In genomic region chr10:16470747-16471146, GRCh38 we compare ENCODE assay signal across 17 cellular contexts. TPM values are rescaled to one million over a fixed set of nuclear protein-coding genes. Genes with fewer than 3 reads are reported as not detected.
A peak's percentile ranks its signal among the peaks of the same experiment; 100 is the strongest.
DNase-seq lines count a peak whose midpoint lies in the region; ATAC-seq lines count a peak whose summit lies in the region.
"Had no signal": no experiment of that assay in that cellular context is flagged by ENCODE, and none has a peak within 500 bp of the region (broad histone marks: within the 10 kb centered on the region; RNA-seq: fewer than 3 reads in every experiment).

No MANE protein-coding gene starts in this region.

- POLR2A ChIA-PET in activated CD4-positive, alpha-beta memory T cell treated with anti-CD3 and anti-CD28 coated beads, Interleukin-2, amount 10 ng/mL, durations not matched to agents 7 days and 5 days (lab: Charles Lee): no interaction called here

- H3K27me3 Mint-ChIP-seq in activated CD4-positive, alpha-beta memory T cell treated with anti-CD3 and anti-CD28 coated beads, Interleukin-2, amount 10 ng/mL, durations not matched to agents 7 days and 5 days: no peaks in the 10 kb centered on the region

- H3K36me3 Mint-ChIP-seq in activated CD4-positive, alpha-beta memory T cell treated with anti-CD3 and anti-CD28 coated beads, Interleukin-2, amount 10 ng/mL, durations not matched to agents 7 days and 5 days (ENCODE audit: low read depth): peaks cover 11% of the 10 kb centered on the region

- peak; percentile 53 for DNase-seq in activated CD4-positive, alpha-beta T cell treated with anti-CD3 and anti-CD28 coated beads for 48 hours
- no peak for DNase-seq in activated CD4-positive, alpha-beta T cell treated with anti-CD3 and anti-CD28 coated beads, Interleukin-2, amount 50 U/mL, for 1 hour
- peak; percentile 27 for DNase-seq in activated CD4-positive, alpha-beta memory T cell treated with anti-CD3 and anti-CD28 coated beads, Interleukin-2, amount 10 ng/mL, durations not matched to agents 7 days and 5 days
- DNase-seq in lung microvascular endothelial cell (ENCODE audit: low read depth in 2 of 2) (peak; percentile 31 to 81), SHP77 treated with DMSO at 0.1 percent for 48 hours (lab: John Stamatoyannopoulos, UW) (no peak), HCEC 1CT (no peak)
- peak; percentile 11 for DNase-seq in stimulated activated CD8-positive, alpha-beta memory T cell treated with anti-CD3 and anti-CD28 coated beads, Interleukin-4, amount 100 ng/mL, for 24 hours (ENCODE audit: low read depth)
- DNase-seq: brain microvascular endothelial cell; effector CD8-positive, alpha-beta T cell; kidney; NCI-H1092; NCI-H345 had no signal

- peak overlapping the region; percentile 11 for H3K27ac Mint-ChIP-seq in activated CD4-positive, alpha-beta memory T cell treated with anti-CD3 and anti-CD28 coated beads, Interleukin-2, amount 10 ng/mL, durations not matched to agents 7 days and 5 days

- no peak overlapping the region for H3K4me3 Mint-ChIP-seq in activated CD4-positive, alpha-beta memory T cell treated with anti-CD3 and anti-CD28 coated beads, Interleukin-2, amount 10 ng/mL, durations not matched to agents 7 days and 5 days

- ATAC-seq in HG02798 (IDR thresholded peaks at IDR 0.05; ENCODE audit: poor library complexity, unreplicated experiment): no peak
- ATAC-seq: A549, mucosa of descending colon had no signal

- no peaks in the 10 kb centered on the region for H3K9me3 Mint-ChIP-seq in activated CD4-positive, alpha-beta memory T cell treated with anti-CD3 and anti-CD28 coated beads, Interleukin-2, amount 10 ng/mL, durations not matched to agents 7 days and 5 days

- CTCF ChIA-PET in activated CD4-positive, alpha-beta memory T cell treated with anti-CD3 and anti-CD28 coated beads, Interleukin-2, amount 10 ng/mL, durations not matched to agents 7 days and 5 days (lab: Charles Lee): no interaction called here

- peaks cover 6% of the 10 kb centered on the region for H3K4me1 Mint-ChIP-seq in activated CD4-positive, alpha-beta memory T cell treated with anti-CD3 and anti-CD28 coated beads, Interleukin-2, amount 10 ng/mL, durations not matched to agents 7 days and 5 days

RNA-seq across cellular contexts. Expression of gene PTER, which starts 33.9 kb away (rescaled TPM):
- 10 to 100 TPM; 17.4 to 18.3 TPM for total RNA-seq in activated CD4-positive, alpha-beta memory T cell treated with anti-CD3 and anti-CD28 coated beads, Interleukin-2, amount 10 ng/mL, durations not matched to agents 7 days and 5 days
- total RNA-seq in lung microvascular endothelial cell: 3.2 and 6.8 TPM in 2 replicates

RNA-seq across cellular contexts. Expression of gene C1QL3, which starts 50.9 kb away (rescaled TPM):
- total RNA-seq in activated CD4-positive, alpha-beta memory T cell treated with anti-CD3 and anti-CD28 coated beads, Interleukin-2, amount 10 ng/mL, durations not matched to agents 7 days and 5 days: under 1 TPM; 0.08 to 0.15 TPM
- total RNA-seq in lung microvascular endothelial cell: 0.65 TPM in 1 of 2 replicates, not detected in the other
- total RNA-seq: fibroblast of villous mesenchyme, kidney, tibial nerve had no signal

Comparison
In these comparisons a context has a peak if more than half of its experiments do, and no peak if none do; other contexts are left out.
1. DNase-seq: peak in activated CD4-positive, alpha-beta T cell treated with anti-CD3 and anti-CD28 coated beads for 48 hours (single experiment), activated CD4-positive, alpha-beta memory T cell treated with anti-CD3 and anti-CD28 coated beads, Interleukin-2, amount 10 ng/mL, durations not matched to agents 7 days and 5 days (single experiment), lung microvascular endothelial cell (2 of 2) and stimulated activated CD8-positive, alpha-beta memory T cell treated with anti-CD3 and anti-CD28 coated beads, Interleukin-4, amount 100 ng/mL, for 24 hours (single experiment); none in activated CD4-positive, alpha-beta T cell treated with anti-CD3 and anti-CD28 coated beads, Interleukin-2, amount 50 U/mL, for 1 hour (single experiment), SHP77 treated with DMSO at 0.1 percent for 48 hours (single experiment) and HCEC 1CT (single experiment).